Comparison of ENCODE assay signal across 8 cellular contexts in genomic region chr10:114694735-114695134, GRCh38. TPM values are rescaled to one million over a fixed set of nuclear protein-coding genes. Genes with fewer than 3 reads are reported as not detected.
DNase-seq lines count a peak whose midpoint lies in the region; ATAC-seq and TF ChIP-seq lines count a peak whose summit lies in the region.

No MANE protein-coding gene starts in this region.

- H3K4me1 Mint-ChIP-seq in activated CD4-positive, alpha-beta T cell treated with anti-CD3 and anti-CD28 coated beads, Interleukin-2, amount 10 ng/mL, durations not matched to agents 7 days and 5 days: peaks cover 13% of the 10 kb centered on the region

- H3K4me3 ChIP-seq in transverse colon: no peak overlapping the region

- H3K36me3 ChIP-seq in transverse colon: no peaks in the 10 kb centered on the region

- peaks cover 0 to 4% (median 0%) of the 10 kb centered on the region in 4 donors for H3K4me1 ChIP-seq in transverse colon

- CTCF ChIA-PET in activated CD4-positive, alpha-beta T cell treated with anti-CD3 and anti-CD28 coated beads, Interleukin-2, amount 10 ng/mL, durations not matched to agents 7 days and 5 days (lab: Charles Lee): interaction anchor here (0.7 to 1.8 kb wide), 7 partner anchors 9 to 154 kb away, joined by 3 to 7 read pairs (median 5); partner anchors contain the start of gene ABLIM1

- no peaks in the 10 kb centered on the region for H3K9me3 Mint-ChIP-seq in activated CD4-positive, alpha-beta T cell treated with anti-CD3 and anti-CD28 coated beads, Interleukin-2, amount 10 ng/mL, durations not matched to agents 7 days and 5 days

- ATAC-seq in HG02884 (IDR thresholded peaks at IDR 0.05; ENCODE audit: unreplicated experiment) (peak; percentile 55), GM19035 (IDR thresholded peaks at IDR 0.05; ENCODE audit: unreplicated experiment) (no peak)

- H3K27ac Mint-ChIP-seq in activated CD4-positive, alpha-beta T cell treated with anti-CD3 and anti-CD28 coated beads, Interleukin-2, amount 10 ng/mL, durations not matched to agents 7 days and 5 days: no peak overlapping the region

- DNase-seq in Daoy (ENCODE audit: low read depth) (peak; percentile 44), glomerular visceral epithelial cell (ENCODE audit: extremely low spot score) (peak; percentile 30), transverse colon (peak; percentile 56), NCI-H187 (lab: John Stamatoyannopoulos, UW) (no peak), AG08395 (ENCODE audit: low spot score) (no peak)
- peak; percentile 24 for DNase-seq in activated CD4-positive, alpha-beta T cell treated with anti-CD3 and anti-CD28 coated beads, Interleukin-2, amount 10 ng/mL, durations not matched to agents 7 days and 5 days

- in situ Hi-C loops in transverse colon (cut with MboI; ENCODE audit: low pct_ligation_motif_present in 1 of 4, low pct_unique_long_range_greater_than_20kb in 1 of 4, low sequenced_read_pairs in 3 of 4): loop anchor here in 3 of 4 donors (5.0 to 25.0 kb wide), 4 partner anchors 140 to 232 kb away; no protein-coding TSS in a partner anchor

- TF ChIP-seq CTCF in transverse colon (IDR thresholded peaks at IDR 0.05): peak; percentile 42 to 65 (median 45)

- H3K27me3 ChIP-seq in transverse colon: no peaks in the 10 kb centered on the region

- H3K27ac ChIP-seq in transverse colon: no peak overlapping the region

- H3K9me3 ChIP-seq in transverse colon: no peaks in the 10 kb centered on the region

- intact Hi-C loops in transverse colon (cut with DNase I; ENCODE audit: low total_unique reads): no loop called here

- 43 to 44% methylated on average over 6 to 8 of the region's 8 CpGs for WGBS in transverse colon (ENCODE audit: low coverage in 1 of 2), 2 donors

- no peaks in the 10 kb centered on the region for H3K36me3 Mint-ChIP-seq in activated CD4-positive, alpha-beta T cell treated with anti-CD3 and anti-CD28 coated beads, Interleukin-2, amount 10 ng/mL, durations not matched to agents 7 days and 5 days (ENCODE audit: low read depth)

- H3K4me3 Mint-ChIP-seq in activated CD4-positive, alpha-beta T cell treated with anti-CD3 and anti-CD28 coated beads, Interleukin-2, amount 10 ng/mL, durations not matched to agents 7 days and 5 days: no peak overlapping the region

- peaks cover 16% of the 10 kb centered on the region for H3K27me3 Mint-ChIP-seq in activated CD4-positive, alpha-beta T cell treated with anti-CD3 and anti-CD28 coated beads, Interleukin-2, amount 10 ng/mL, durations not matched to agents 7 days and 5 days

- TF ChIP-seq POLR2A in transverse colon (IDR thresholded peaks at IDR 0.05): no peak

- POLR2A ChIA-PET in activated CD4-positive, alpha-beta T cell treated with anti-CD3 and anti-CD28 coated beads, Interleukin-2, amount 10 ng/mL, durations not matched to agents 7 days and 5 days (lab: Charles Lee): no interaction called here

- TF ChIP-seq EP300 in transverse colon (IDR thresholded peaks at IDR 0.05; ENCODE audit: low read depth): no peak

RNA-seq across cellular contexts. Expression of gene ABLIM1, which starts 36.7 kb away (rescaled TPM):
- 3.0 and 5.4 TPM in 2 replicates for total RNA-seq in Daoy (2014; rRNA removed; shearing (Covaris generic))
- total RNA-seq in activated CD4-positive, alpha-beta T cell treated with anti-CD3 and anti-CD28 coated beads, Interleukin-2, amount 10 ng/mL, durations not matched to agents 7 days and 5 days: 100 to 1,000 TPM; 141 to 161 TPM
- 100 to 1,000 TPM in 2 of 4 donors, 10 to 100 TPM in 2; 56.9 to 108 (median 96.1) TPM for total RNA-seq in transverse colon

Comparison
In these comparisons a context has a peak if more than half of its experiments do, and no peak if none do; other contexts are left out.
1. DNase-seq: peak in Daoy (single experiment), activated CD4-positive, alpha-beta T cell treated with anti-CD3 and anti-CD28 coated beads, Interleukin-2, amount 10 ng/mL, durations not matched to agents 7 days and 5 days (single experiment), glomerular visceral epithelial cell (single experiment) and transverse colon (single experiment); none in NCI-H187 (0 of 2) and AG08395 (single experiment).